ENCODE assay signal across 25 cellular contexts in the genomic region with DNA sequence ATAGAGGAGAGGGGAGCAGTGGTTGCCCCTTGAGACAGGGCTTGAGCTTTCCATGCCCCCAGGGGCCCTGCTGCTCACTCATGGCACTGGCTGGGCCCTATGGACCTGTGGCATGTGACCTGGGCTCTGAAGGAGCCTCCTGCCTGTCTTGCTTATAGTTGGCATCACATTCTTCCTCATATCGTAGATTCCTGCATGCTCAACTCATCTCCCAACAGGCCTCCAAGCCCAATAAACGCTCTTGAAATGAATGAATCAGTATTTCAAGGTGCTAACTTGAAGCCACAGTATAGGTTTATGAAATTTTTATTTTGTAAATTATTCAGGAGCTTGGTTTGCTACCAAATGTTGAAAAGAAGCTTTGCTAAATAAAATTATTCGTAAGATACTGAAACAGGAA.
"Had no signal": no experiment of that assay in that cellular context is flagged by ENCODE, and none has a peak within 500 bp of the region (broad histone marks: within the 10 kb centered on the region; RNA-seq: fewer than 3 reads in every experiment).

No MANE protein-coding gene starts in this region.

- H3K27me3 ChIP-seq: colonic mucosa, neural progenitor cell, right atrium auricular region, stomach, thyroid gland had no signal

- H3K4me1 ChIP-seq: colonic mucosa, neural progenitor cell, prostate gland, right atrium auricular region, stomach had no signal

- H3K9me3 ChIP-seq: colonic mucosa, prostate gland, right atrium auricular region, stomach, thyroid gland had no signal

- ATAC-seq: left lobe of liver; naive thymus-derived CD4-positive, alpha-beta T cell; sciatic nerve; stimulated activated effector memory CD8-positive, alpha-beta T cell treated with anti-CD3 and anti-CD28 coated beads, Interleukin-12 subunit alpha, Interleukin-12 subunit beta, amount 100 ng/mL, for 72 hours had no signal

- DNase-seq: colonic mucosa; dermis blood vessel endothelial cell; effector memory CD4-positive, alpha-beta T cell; hypothalamus; immature natural killer cell; islet precursor cell; mesendoderm; midbrain; naive thymus-derived CD4-positive, alpha-beta T cell; stimulated activated CD4-positive, alpha-beta T cell treated with anti-CD3 and anti-CD28 coated beads, Interleukin-12 subunit alpha, Interleukin-12 subunit beta, amount 100 ng/mL, for 4 hours; stimulated activated CD4-positive, alpha-beta T cell treated with anti-CD3 and anti-CD28 coated beads, Interleukin-1b, Interleukin-23, amount 100 ng/mL, for 48 hours; stimulated activated CD4-positive, alpha-beta T cell treated with anti-CD3 and anti-CD28 coated beads, Interleukin-4, amount 100 ng/mL, for 24 hours; stimulated activated naive CD4-positive, alpha-beta T cell treated with Interleukin-2 at 50 U/mL for 16 hours; stomach; thyroid gland; trophoblast cell had no signal

- H3K36me3 ChIP-seq: colonic mucosa, neural progenitor cell, prostate gland, right atrium auricular region, stomach, thyroid gland had no signal

- H3K4me3 ChIP-seq: colonic mucosa, neural progenitor cell, prostate gland, right atrium auricular region, smooth muscle cell, stomach, thyroid gland had no signal

- FAIRE-seq: endothelial cell of umbilical vein, frontal cortex had no signal

- H3K27ac ChIP-seq: colonic mucosa, neural progenitor cell, prostate gland, right atrium auricular region, stomach, thyroid gland had no signal
